In the genomic region with DNA sequence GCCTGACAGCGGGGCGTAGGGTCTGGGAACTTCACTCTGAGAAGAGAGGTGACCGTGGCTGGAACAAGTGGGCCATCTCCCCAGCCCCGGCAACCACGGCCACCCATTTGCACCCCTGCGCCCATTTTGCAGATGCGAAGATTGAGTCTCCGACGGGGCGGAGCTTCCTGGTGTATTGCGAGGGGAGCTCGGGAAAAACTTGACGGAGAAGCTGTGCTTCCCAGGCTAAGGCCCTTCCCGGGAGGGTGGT, we compare ENCODE assay signal across 8 cellular contexts. TPM values are rescaled to one million over a fixed set of nuclear protein-coding genes. Genes with fewer than 3 reads are reported as not detected.
A peak's percentile ranks its signal among the peaks of the same experiment; 100 is the strongest.
DNase-seq lines count a peak whose midpoint lies in the region; ATAC-seq, FAIRE-seq and TF ChIP-seq lines count a peak whose summit lies in the region.

No MANE protein-coding gene starts in this region.

- FAIRE-seq in H1 (lab: Jason Lieb, UNC) = no peak

- no peak for TF ChIP-seq EP300 in H1 (IDR thresholded peaks at IDR 0.05; ENCODE audit: borderline replicate concordance in 1 of 2, low read depth in 2 of 2, low read length in 2 of 2)

- H3K27ac ChIP-seq in H1 (ENCODE audit: low read depth, low read length) = peak overlapping the region; percentile 100; the same call in 1 of the 2 replicates
- H3K27ac ChIP-seq in trophoblast cell (ENCODE audit: low read depth, low read length) = peak overlapping the region; percentile 99

- peak; percentile 28 for ATAC-seq in GM21529 (IDR thresholded peaks at IDR 0.05; ENCODE audit: unreplicated experiment)

- peaks cover 3% of the 10 kb centered on the region; the same call in 1 of the 2 replicates for H3K23me2 ChIP-seq in H1 (ENCODE audit: low read depth, low read length)

- H3K79me2 ChIP-seq in H1 (ENCODE audit: control insufficient read depth in 1 of 2, insufficient read depth in 2 of 2, low read length in 2 of 2) = no peaks in the 10 kb centered on the region
- peaks cover 12% of the 10 kb centered on the region for H3K79me2 ChIP-seq in trophoblast cell (ENCODE audit: control insufficient read depth, insufficient read depth, low read length, poor library complexity)

- H3K27me3 Mint-ChIP-seq in Calu3 (ENCODE audit: unreplicated experiment) = peaks cover 11% of the 10 kb centered on the region

- H4K20me1 ChIP-seq in H1 (replicated peaks in 1 of 2; ENCODE audit: control insufficient read depth in 1 of 2, insufficient read depth in 2 of 2, low read length in 2 of 2) = peaks cover 0 to 2% of the 10 kb centered on the region in 2 experiments

- H4K91ac ChIP-seq in H1 (replicated peaks; ENCODE audit: insufficient read length, low read length) (no peak overlapping the region), trophoblast cell (ENCODE audit: low read depth, low read length) (peak overlapping the region; percentile 100)

- POLR2A ChIA-PET in H1 (lab: Charles Lee; ENCODE audit: partially characterized antibody) = interaction anchor here (0.5 to 16.7 kb wide), 14 partner anchors 10 to 149 kb away, joined by 3 to 238 read pairs (median 6); partner anchors contain the start of genes PCIF1, PLTP and SNX21
- POLR2A ChIA-PET in HEK293T (lab: Yijun Ruan, JAX) = interaction anchor here (0.6 to 3.6 kb wide), 4 partner anchors 34 to 204 kb away, joined by 3 to 28 read pairs (median 4); partner anchors contain the start of genes PCIF1 and SNX21

- H3K27me3 ChIP-seq in H1 (replicated peaks in 1 of 4; ENCODE audit: control insufficient read depth in 3 of 4, extremely low read depth in 1 of 4, insufficient read depth in 3 of 4, low read length in 3 of 4) (no peaks in the 10 kb centered on the region), trophoblast cell (ENCODE audit: insufficient read depth, low read length) (no peaks in the 10 kb centered on the region)

- H4K8ac ChIP-seq in H1 (ENCODE audit: extremely low read depth, insufficient read depth, low read length) (peak overlapping the region; percentile 100), trophoblast cell (ENCODE audit: low read depth, low read length) (peak overlapping the region; percentile 100)

- H3K4ac ChIP-seq in H1 (replicated peaks; ENCODE audit: insufficient read length, low read depth, low read length) = no peak overlapping the region
- H3K4ac ChIP-seq in trophoblast cell (ENCODE audit: low read depth, low read length) = peak overlapping the region; percentile 86

- H2BK5ac ChIP-seq in H1 (ENCODE audit: low read depth, low read length) = peak overlapping the region; percentile 52; the same call in 1 of the 2 replicates
- peak overlapping the region; percentile 53 for H2BK5ac ChIP-seq in trophoblast cell (ENCODE audit: low read depth, low read length, poor library complexity)

- peaks cover 44% of the 10 kb centered on the region for H3K36me3 Mint-ChIP-seq in Calu3 (ENCODE audit: insufficient read depth, unreplicated experiment)

- peak overlapping the region; percentile 80 for H3K27ac Mint-ChIP-seq in Calu3 (ENCODE audit: unreplicated experiment)

- no peak overlapping the region for H3K23ac ChIP-seq in H1 (ENCODE audit: insufficient read length)
- H3K23ac ChIP-seq in trophoblast cell (ENCODE audit: low read length) = no peak overlapping the region

- no peak overlapping the region for H3K56ac ChIP-seq in H1 (replicated peaks; ENCODE audit: insufficient read length, low read depth, low read length)

- peak overlapping the region; percentile 55 to 73 for H3K4me2 ChIP-seq in H1 (ENCODE audit: insufficient read depth in 1 of 2, low read depth in 2 of 2, low read length in 2 of 2)
- peak overlapping the region; percentile 63 for H3K4me2 ChIP-seq in trophoblast cell (ENCODE audit: low read length)

- BruUV-seq in Calu3 (replicated peaks; lab: Mats Ljungman, UMichigan) = no TSS peak

- H2AFZ ChIP-seq in H1 (ENCODE audit: low read length) = no peak overlapping the region; the same call in 1 of the 2 replicates
- H2AFZ ChIP-seq in trophoblast cell (ENCODE audit: insufficient read depth, low read length, poor library complexity) = peak overlapping the region; percentile 92

- peak overlapping the region; percentile 90 for H4K12ac ChIP-seq in trophoblast cell (ENCODE audit: low read depth, low read length)

- no peak for DNase-seq in Calu3
- peak; percentile 18 for DNase-seq in NOMO-1 treated with dmso at 0.1 percent for 144 hours (lab: John Stamatoyannopoulos, UW; ENCODE audit: unreplicated experiment)
- DNase-seq in H1 (ENCODE audit: low read depth in 1 of 2, low spot score in 2 of 2) = no peak
- DNase-seq in trophoblast cell = peak in 1 of 2 donors; percentile 63
- DNase-seq in NCI-H510A treated with DMSO at 0.1 percent for 48 hours (lab: John Stamatoyannopoulos, UW) = no peak
- DNase-seq in HEK293T (ENCODE audit: extremely low spot score) = no peak
- DNase-seq in UCSD-AML1 (lab: John Stamatoyannopoulos, UW; ENCODE audit: unreplicated experiment) = no peak

- TF ChIP-seq POLR2A in H1 (IDR thresholded peaks at IDR 0.05; ENCODE audit: control extremely low read depth in 1 of 2, low read depth in 2 of 2, low read length in 2 of 2) = no peak

- CTCF ChIA-PET in Calu3 (lab: Charles Lee) = interaction anchor here (1.0 to 2.1 kb wide), 6 partner anchors 12 to 46 kb away, joined by 3 to 17 read pairs (median 7); partner anchors contain the start of genes MMP9 and PCIF1
- CTCF ChIA-PET in H1 (lab: Charles Lee; ENCODE audit: partially characterized antibody) = interaction anchor here (0.9 to 5.3 kb wide), 17 partner anchors 12 to 132 kb away, joined by 3 to 80 read pairs (median 6); partner anchors contain the start of genes CTSA, NEURL2 and PCIF1
- CTCF ChIA-PET in HEK293T (lab: Yijun Ruan, JAX) = interaction anchor here (1.0 to 1.2 kb wide), 2 partner anchors 10 to 14 kb away, joined by 3 read pairs; no protein-coding TSS in a partner anchor

- no peak overlapping the region for H2BK20ac ChIP-seq in H1 (ENCODE audit: low read length)

- peak overlapping the region; percentile 81 for H3K4me3 Mint-ChIP-seq in Calu3 (ENCODE audit: low read depth, unreplicated experiment)

- H3K14ac ChIP-seq in H1 (ENCODE audit: insufficient read length) (no peak overlapping the region), trophoblast cell (ENCODE audit: low read length) (peak overlapping the region; percentile 84)

- H3K4me1 ChIP-seq in H1 (replicated peaks in 1 of 4; ENCODE audit: control insufficient read depth in 3 of 4, insufficient read depth in 4 of 4, low read length in 3 of 4) (peaks cover 0 to 8% (median 2%) of the 10 kb centered on the region in 4 experiments; a peak in 4 of 7 replicates), trophoblast cell (ENCODE audit: control insufficient read depth in 1 of 2, insufficient read depth in 2 of 2, low read length in 2 of 2) (peaks cover 13 to 16% of the 10 kb centered on the region in 2 experiments)

- H3K36me3 ChIP-seq in H1 (ENCODE audit: control insufficient read depth in 2 of 4, insufficient read depth in 4 of 4, low read length in 3 of 4) (peaks cover 3 to 19% (median 11%) of the 10 kb centered on the region in 4 experiments; a peak in 7 of 8 replicates), trophoblast cell (ENCODE audit: control insufficient read depth in 1 of 2, insufficient read depth in 2 of 2, low read length in 2 of 2) (peaks cover 28 to 29% of the 10 kb centered on the region in 2 experiments)

- no peaks in the 10 kb centered on the region for H3K79me1 ChIP-seq in H1 (ENCODE audit: low read depth, low read length)
- peaks cover 15% of the 10 kb centered on the region for H3K79me1 ChIP-seq in trophoblast cell (ENCODE audit: low read length)

- intact Hi-C loops in Calu3 (cut with micrococcal nuclease; ENCODE audit: unreplicated experiment) = loop anchor here (5.0 kb wide), 1 partner anchor 116 kb away; the partner anchor contains the start of gene NCOA5

- peak overlapping the region in 2 of 4 experiments; percentile 63 to 65; a peak in 4 of 7 replicates for H3K9ac ChIP-seq in H1 (replicated peaks in 1 of 4; ENCODE audit: extremely low read depth in 1 of 4, low read depth in 3 of 4, low read length in 3 of 4)
- peak overlapping the region; percentile 82 for H3K9ac ChIP-seq in trophoblast cell (ENCODE audit: low read length)

- H2BK12ac ChIP-seq in H1 (ENCODE audit: low read depth, low read length) = no peak overlapping the region
- H2BK12ac ChIP-seq in trophoblast cell (ENCODE audit: low read length) = no peak overlapping the region

- H4K5ac ChIP-seq in H1 (ENCODE audit: insufficient read length, low read depth, low read length) = no peak overlapping the region

- H3K4me1 Mint-ChIP-seq in Calu3 (ENCODE audit: low read depth, unreplicated experiment) = peaks cover 24% of the 10 kb centered on the region

- H3K18ac ChIP-seq in H1 (ENCODE audit: extremely low read depth, low read length) = peak overlapping the region; percentile 71
- H3K18ac ChIP-seq in trophoblast cell (ENCODE audit: low read length) = peak overlapping the region; percentile 88

- no peak overlapping the region for H2BK120ac ChIP-seq in H1 (replicated peaks; ENCODE audit: low read depth, low read length)
- H2BK120ac ChIP-seq in trophoblast cell (ENCODE audit: insufficient read depth, low read length, poor library complexity) = peak overlapping the region; percentile 67

- no peak for TF ChIP-seq CTCF in Calu3 (IDR thresholded peaks at IDR 0.05; ENCODE audit: unreplicated experiment)
- no peak for TF ChIP-seq CTCF in H1 (IDR thresholded peaks at IDR 0.05; ENCODE audit: control extremely low read depth in 1 of 3, insufficient read depth in 1 of 3, low read depth in 1 of 3, low read length in 3 of 3)

- H2AK5ac ChIP-seq in H1 (ENCODE audit: low read depth, low read length) (no peak overlapping the region), trophoblast cell (ENCODE audit: low read length) (peak overlapping the region; percentile 96)

- no peak for TF ChIP-seq RAD21 in H1 (IDR thresholded peaks at IDR 0.05 in 1 of 2, conservative IDR thresholded peaks at IDR 0.05 in 1 of 2; ENCODE audit: low read depth in 2 of 2, low read length in 2 of 2)

- H3K9me3 Mint-ChIP-seq in Calu3 (ENCODE audit: low read depth, unreplicated experiment) = no peaks in the 10 kb centered on the region

- H3K4me3 ChIP-seq in H1 (ENCODE audit: extremely low read depth in 1 of 4, insufficient read depth in 2 of 4, low read depth in 3 of 4, low read length in 4 of 4) (peak overlapping the region; percentile 67 to 99 (median 82)), trophoblast cell (ENCODE audit: low read depth, low read length) (peak overlapping the region; percentile 86)

- H2BK15ac ChIP-seq in H1 (ENCODE audit: low read length) = no peak overlapping the region

- WGBS in H1 (ENCODE audit: extremely low coverage in 1 of 2, insufficient coverage in 1 of 2, insufficient read length in 1 of 2, insufficient replicate concordance in 2 of 2, low coverage in 1 of 2, low lambda C conversion rate in 2 of 2, missing lambda C conversion rate in 1 of 2), 2 experiments = 38% methylated on average over 10 of the region's 14 CpGs; no CpG with 5 or more reads in 1 of the 2 experiments
- no CpG with 5 or more reads among the region's 14 CpGs for WGBS in trophoblast cell (ENCODE audit: extremely low coverage, insufficient coverage, insufficient read length)

- H3K9me3 ChIP-seq in H1 (ENCODE audit: insufficient read depth in 2 of 2, low read depth in 1 of 2, low read length in 1 of 2) = no peaks in the 10 kb centered on the region
- no peaks in the 10 kb centered on the region for H3K9me3 ChIP-seq in trophoblast cell (ENCODE audit: insufficient read depth, low read depth, low read length)

RNA-seq across cellular contexts. Expression of gene ZNF335, which starts 0.7 kb away (rescaled TPM):
- 26.4 and 31.9 TPM in 2 replicates for total RNA-seq in Calu3 (2022)
- total RNA-seq in H1 (2021; fragmentation: NEBNext Ultra II Directional; extraction: Animal tissue kit (Norgen Biotek cat#: 25700)) = 14.6 and 15.9 TPM in 2 replicates
- 12.4 and 17.1 TPM in 2 replicates for polyA plus RNA-seq in H1 (2011; rRNA removed)
- polyA plus RNA-seq in H1 (2011; cell fraction: cytosol; rRNA removed) = 9.0 TPM
- 36.3 TPM for polyA plus RNA-seq in H1 (2011; cell fraction: nucleus; rRNA removed)
- 7.6 to 12.8 TPM (median 11.8 TPM) in 4 replicates for polyA plus RNA-seq in H1 (2012, experiment 1 of 2)
- 8.5 TPM for polyA plus RNA-seq in H1 (2012, experiment 2 of 2)
- 10.1 TPM for polyA plus RNA-seq in H1 (2013, experiment 1 of 2)
- 8.8 TPM for polyA plus RNA-seq in H1 (2013, experiment 2 of 2)
- polyA minus RNA-seq in H1 (2011; rRNA and poly(A)+ RNA removed) = 11.4 and 15.8 TPM in 2 replicates
- 11.1 TPM for polyA minus RNA-seq in H1 (2011; cell fraction: cytosol; rRNA and poly(A)+ RNA removed)
- polyA minus RNA-seq in H1 (2011; cell fraction: nucleus; rRNA and poly(A)+ RNA removed) = 31.5 TPM
- polyA plus RNA-seq in trophoblast cell (2013) = 15.7 and 15.8 TPM in 2 replicates

RNA-seq across cellular contexts. Expression of gene PCIF1, which starts 36.9 kb away (rescaled TPM):
- total RNA-seq in Calu3 (2022) = 38.1 and 39.8 TPM in 2 replicates
- 27.2 and 30.3 TPM in 2 replicates for total RNA-seq in H1 (2021; fragmentation: NEBNext Ultra II Directional; extraction: Animal tissue kit (Norgen Biotek cat#: 25700))
- 30.6 and 54.7 TPM in 2 replicates for polyA plus RNA-seq in H1 (2011; rRNA removed)
- 23.8 TPM for polyA plus RNA-seq in H1 (2011; cell fraction: cytosol; rRNA removed)
- 58.2 TPM for polyA plus RNA-seq in H1 (2011; cell fraction: nucleus; rRNA removed)
- polyA plus RNA-seq in H1 (2012, experiment 1 of 2) = 19.8 to 36.6 TPM (median 32.6 TPM) in 4 replicates
- polyA plus RNA-seq in H1 (2012, experiment 2 of 2) = 37.9 TPM
- 23.6 TPM for polyA plus RNA-seq in H1 (2013, experiment 1 of 2)
- polyA plus RNA-seq in H1 (2013, experiment 2 of 2) = 20.7 TPM
- polyA minus RNA-seq in H1 (2011; rRNA and poly(A)+ RNA removed) = 20.9 and 29.6 TPM in 2 replicates
- 20.2 TPM for polyA minus RNA-seq in H1 (2011; cell fraction: cytosol; rRNA and poly(A)+ RNA removed)
- 42.0 TPM for polyA minus RNA-seq in H1 (2011; cell fraction: nucleus; rRNA and poly(A)+ RNA removed)
- polyA plus RNA-seq in trophoblast cell (2013) = 17.6 and 18.6 TPM in 2 replicates

RNA-seq across cellular contexts. Expression of gene MMP9, which starts 37.4 kb away (rescaled TPM):
- not detected in 2 replicates for total RNA-seq in Calu3 (2022)
- total RNA-seq in H1 (2021; fragmentation: NEBNext Ultra II Directional; extraction: Animal tissue kit (Norgen Biotek cat#: 25700)) = 1.7 and 2.2 TPM in 2 replicates
- 1.5 and 1.6 TPM in 2 replicates for polyA plus RNA-seq in H1 (2011; rRNA removed)
- polyA plus RNA-seq in H1 (2011; cell fraction: cytosol; rRNA removed) = 0.90 TPM
- 2.0 TPM for polyA plus RNA-seq in H1 (2011; cell fraction: nucleus; rRNA removed)
- 1.2 to 2.2 TPM (median 2.1 TPM) in 4 replicates for polyA plus RNA-seq in H1 (2012, experiment 1 of 2)
- 1.7 TPM for polyA plus RNA-seq in H1 (2012, experiment 2 of 2)
- polyA plus RNA-seq in H1 (2013, experiment 1 of 2) = 8.6 TPM
- 8.2 TPM for polyA plus RNA-seq in H1 (2013, experiment 2 of 2)
- 0.37 and 0.38 TPM in 2 replicates for polyA minus RNA-seq in H1 (2011; rRNA and poly(A)+ RNA removed)
- polyA minus RNA-seq in H1 (2011; cell fraction: cytosol; rRNA and poly(A)+ RNA removed) = 0.44 TPM
- 0.80 TPM for polyA minus RNA-seq in H1 (2011; cell fraction: nucleus; rRNA and poly(A)+ RNA removed)
- 68.2 and 72.5 TPM in 2 replicates for polyA plus RNA-seq in trophoblast cell (2013)

RNA-seq across cellular contexts. Expression of gene SLC12A5, which starts 57.7 kb away (rescaled TPM):
- total RNA-seq in Calu3 (2022) = 2.1 and 2.2 TPM in 2 replicates
- 5.9 and 7.3 TPM in 2 replicates for total RNA-seq in H1 (2021; fragmentation: NEBNext Ultra II Directional; extraction: Animal tissue kit (Norgen Biotek cat#: 25700))
- polyA plus RNA-seq in H1 (2011; rRNA removed) = 1.9 and 2.8 TPM in 2 replicates
- polyA plus RNA-seq in H1 (2011; cell fraction: cytosol; rRNA removed) = 3.4 TPM
- polyA plus RNA-seq in H1 (2011; cell fraction: nucleus; rRNA removed) = 10.2 TPM
- 6.1 to 14.6 TPM (median 10.7 TPM) in 4 replicates for polyA plus RNA-seq in H1 (2012, experiment 1 of 2)
- 14.4 TPM for polyA plus RNA-seq in H1 (2012, experiment 2 of 2)
- polyA plus RNA-seq in H1 (2013, experiment 1 of 2) = 13.0 TPM
- 12.6 TPM for polyA plus RNA-seq in H1 (2013, experiment 2 of 2)
- polyA minus RNA-seq in H1 (2011; rRNA and poly(A)+ RNA removed) = 2.0 TPM in 2 replicates
- polyA minus RNA-seq in H1 (2011; cell fraction: cytosol; rRNA and poly(A)+ RNA removed) = not detected
- 5.2 TPM for polyA minus RNA-seq in H1 (2011; cell fraction: nucleus; rRNA and poly(A)+ RNA removed)
- polyA plus RNA-seq in trophoblast cell (2013) = 19.7 and 21.1 TPM in 2 replicates

RNA-seq across cellular contexts. Expression of gene PLTP, which starts 59.4 kb away (rescaled TPM):
- 1.4 and 1.6 TPM in 2 replicates for total RNA-seq in Calu3 (2022)
- 120 TPM in 2 replicates for total RNA-seq in H1 (2021; fragmentation: NEBNext Ultra II Directional; extraction: Animal tissue kit (Norgen Biotek cat#: 25700))
- 194 and 268 TPM in 2 replicates for polyA plus RNA-seq in H1 (2011; rRNA removed)
- polyA plus RNA-seq in H1 (2011; cell fraction: cytosol; rRNA removed) = 129 TPM
- polyA plus RNA-seq in H1 (2011; cell fraction: nucleus; rRNA removed) = 198 TPM
- 117 to 175 TPM (median 169 TPM) in 4 replicates for polyA plus RNA-seq in H1 (2012, experiment 1 of 2)
- polyA plus RNA-seq in H1 (2012, experiment 2 of 2) = 196 TPM
- polyA plus RNA-seq in H1 (2013, experiment 1 of 2) = 240 TPM
- 233 TPM for polyA plus RNA-seq in H1 (2013, experiment 2 of 2)
- 77.0 and 101 TPM in 2 replicates for polyA minus RNA-seq in H1 (2011; rRNA and poly(A)+ RNA removed)
- 101 TPM for polyA minus RNA-seq in H1 (2011; cell fraction: cytosol; rRNA and poly(A)+ RNA removed)
- 53.7 TPM for polyA minus RNA-seq in H1 (2011; cell fraction: nucleus; rRNA and poly(A)+ RNA removed)
- polyA plus RNA-seq in trophoblast cell (2013) = 39.7 and 41.3 TPM in 2 replicates
